ENCODE assay signal across 15 cellular contexts in the genomic region with DNA sequence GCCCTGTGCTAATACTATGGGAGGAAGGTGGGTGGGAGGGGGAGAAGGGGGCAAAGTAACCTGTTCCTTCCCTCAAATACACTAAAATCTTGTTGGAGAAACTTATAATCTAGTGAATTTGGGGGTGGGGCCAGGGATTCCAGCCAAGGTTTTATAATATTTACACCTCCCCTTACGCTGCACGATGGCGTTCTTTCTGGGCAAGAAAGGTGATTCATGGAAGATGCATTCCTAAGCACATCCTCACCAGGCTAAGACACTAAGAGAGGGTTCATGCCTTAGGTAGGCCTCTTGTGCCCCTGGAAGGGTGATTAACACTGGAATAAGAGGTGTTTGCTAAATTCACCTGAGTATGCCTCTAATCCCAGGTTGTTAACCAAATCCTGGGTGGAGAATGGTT.
DNase-seq lines count a peak whose midpoint lies in the region; ATAC-seq, FAIRE-seq and TF ChIP-seq lines count a peak whose summit lies in the region.
"Had no signal": no experiment of that assay in that cellular context is flagged by ENCODE, and none has a peak within 500 bp of the region (broad histone marks: within the 10 kb centered on the region; RNA-seq: fewer than 3 reads in every experiment).

No MANE protein-coding gene starts in this region.

- intact Hi-C loops in PC-3 (cut with micrococcal nuclease) (no loop called here), uterus (cut with DNase I; ENCODE audit: low total_unique reads) (no loop called here)
- intact Hi-C loops in naive thymus-derived CD4-positive, alpha-beta T cell (cut with micrococcal nuclease) = no loop called here

- H3K18ac ChIP-seq in H1 (ENCODE audit: extremely low read depth, low read length) = no peak overlapping the region; the same call in 1 of the 2 replicates

- H3K9me3 Mint-ChIP-seq in mesothelial cell of epicardium = peaks cover 8% of the 10 kb centered on the region
- peaks cover 0 to 9% (median 3%) of the 10 kb centered on the region in 11 donors for H3K9me3 Mint-ChIP-seq in naive thymus-derived CD4-positive, alpha-beta T cell
- H3K9me3 Mint-ChIP-seq: HFFc6 had no signal

- no peak overlapping the region for H3K23ac ChIP-seq in H1 (ENCODE audit: insufficient read length)

- 0 out of 2 replicates have a peak overlapping the region, but pooled peaks have one; percentile 35 for H2BK5ac ChIP-seq in H1 (ENCODE audit: low read depth, low read length)

- H3K4me3 Mint-ChIP-seq in mesothelial cell of epicardium = no peak overlapping the region
- H3K4me3 Mint-ChIP-seq in naive thymus-derived CD4-positive, alpha-beta T cell = no peak overlapping the region
- H3K4me3 Mint-ChIP-seq: HFFc6 had no signal

- no peak overlapping the region for H3K9ac ChIP-seq in PC-3 (ENCODE audit: low read length)
- H3K9ac ChIP-seq in H1 (replicated peaks in 1 of 4; ENCODE audit: extremely low read depth in 1 of 4, low read depth in 3 of 4, low read length in 3 of 4) = no peak overlapping the region

- no peak overlapping the region for H3K4ac ChIP-seq in H1 (replicated peaks; ENCODE audit: insufficient read length, low read depth, low read length)

- 0 out of 2 replicates have a peak overlapping the region, but pooled peaks have one; percentile 37 for H2BK15ac ChIP-seq in H1 (ENCODE audit: low read length)

- H3K79me1 ChIP-seq in H1 (ENCODE audit: low read depth, low read length) = no peaks in the 10 kb centered on the region

- no peak overlapping the region for H4K91ac ChIP-seq in H1 (replicated peaks; ENCODE audit: insufficient read length, low read length)

- H3K79me2 ChIP-seq in PC-3 (ENCODE audit: low read length) = no peaks in the 10 kb centered on the region
- H3K79me2 ChIP-seq in H1 (ENCODE audit: control insufficient read depth in 1 of 2, insufficient read depth in 2 of 2, low read length in 2 of 2) = no peaks in the 10 kb centered on the region

- no peaks in the 10 kb centered on the region for H4K20me1 ChIP-seq in PC-3 (ENCODE audit: low read length)
- no peaks in the 10 kb centered on the region for H4K20me1 ChIP-seq in H1 (replicated peaks in 1 of 2; ENCODE audit: control insufficient read depth in 1 of 2, insufficient read depth in 2 of 2, low read length in 2 of 2)

- no peak for TF ChIP-seq CTCF in PC-3 (conservative IDR thresholded peaks at IDR 0.05; ENCODE audit: low read depth, low read length)
- TF ChIP-seq CTCF in H1 (IDR thresholded peaks at IDR 0.05; ENCODE audit: control extremely low read depth in 1 of 3, insufficient read depth in 1 of 3, low read depth in 1 of 3, low read length in 3 of 3) = no peak
- no peak for TF ChIP-seq CTCF in mesothelial cell of epicardium (IDR thresholded peaks at IDR 0.05; ENCODE audit: unreplicated experiment)
- no peak for TF ChIP-seq CTCF in uterus (IDR thresholded peaks at IDR 0.05)

- no peak for TF ChIP-seq RAD21 in H1 (IDR thresholded peaks at IDR 0.05 in 1 of 2, conservative IDR thresholded peaks at IDR 0.05 in 1 of 2; ENCODE audit: low read depth in 2 of 2, low read length in 2 of 2)

- H3K23me2 ChIP-seq in H1 (ENCODE audit: low read depth, low read length) = no peaks in the 10 kb centered on the region

- no peak overlapping the region for H2BK20ac ChIP-seq in H1 (ENCODE audit: low read length)

- no peak overlapping the region for H3K14ac ChIP-seq in H1 (ENCODE audit: insufficient read length)

- H3K4me3 ChIP-seq in PC-3 (ENCODE audit: low read length) (no peak overlapping the region), H1 (ENCODE audit: extremely low read depth in 1 of 4, insufficient read depth in 2 of 4, low read depth in 3 of 4, low read length in 4 of 4) (no peak overlapping the region), uterus (no peak overlapping the region)
- H3K4me3 ChIP-seq in naive thymus-derived CD4-positive, alpha-beta T cell (ENCODE audit: low read length) = no peak overlapping the region
- H3K4me3 ChIP-seq: GM12878, MG63 had no signal

- H2BK120ac ChIP-seq in H1 (replicated peaks; ENCODE audit: low read depth, low read length) = no peak overlapping the region

- no peak overlapping the region for H2AK5ac ChIP-seq in H1 (ENCODE audit: low read depth, low read length)

- H4K8ac ChIP-seq in H1 (ENCODE audit: extremely low read depth, insufficient read depth, low read length) = no peak overlapping the region

- peaks cover 23% of the 10 kb centered on the region for H3K4me1 ChIP-seq in PC-3 (ENCODE audit: insufficient read depth, low read length)
- peaks cover 5 to 11% (median 7%) of the 10 kb centered on the region in 4 experiments; a peak in 6 of 7 replicates for H3K4me1 ChIP-seq in H1 (replicated peaks in 1 of 4; ENCODE audit: control insufficient read depth in 3 of 4, insufficient read depth in 4 of 4, low read length in 3 of 4)
- H3K4me1 ChIP-seq in uterus = no peaks in the 10 kb centered on the region
- H3K4me1 ChIP-seq in naive thymus-derived CD4-positive, alpha-beta T cell (ENCODE audit: control insufficient read depth in 2 of 2, insufficient read depth in 2 of 2, low read length in 2 of 2) = no peaks in the 10 kb centered on the region

- no peaks in the 10 kb centered on the region for H3K9me3 ChIP-seq in PC-3 (ENCODE audit: low read length)
- no peaks in the 10 kb centered on the region for H3K9me3 ChIP-seq in H1 (ENCODE audit: insufficient read depth in 2 of 2, low read depth in 1 of 2, low read length in 1 of 2)
- H3K9me3 ChIP-seq in uterus = no peaks in the 10 kb centered on the region
- no peaks in the 10 kb centered on the region for H3K9me3 ChIP-seq in naive thymus-derived CD4-positive, alpha-beta T cell (ENCODE audit: control insufficient read depth in 2 of 3, low read length in 3 of 3)
- H3K9me3 ChIP-seq: MG63 had no signal

- POLR2A ChIA-PET in PC-3 (lab: Charles Lee; ENCODE audit: unreplicated experiment) = no interaction called here
- POLR2A ChIA-PET in H1 (lab: Charles Lee; ENCODE audit: partially characterized antibody) = no interaction called here
- POLR2A ChIA-PET in naive thymus-derived CD4-positive, alpha-beta T cell (lab: Charles Lee) = no interaction called here

- no peak overlapping the region for H3K56ac ChIP-seq in H1 (replicated peaks; ENCODE audit: insufficient read length, low read depth, low read length)

- no peaks in the 10 kb centered on the region for H3K27me3 ChIP-seq in PC-3 (ENCODE audit: low read length)
- no peaks in the 10 kb centered on the region for H3K27me3 ChIP-seq in H1 (replicated peaks in 1 of 4; ENCODE audit: control insufficient read depth in 3 of 4, extremely low read depth in 1 of 4, insufficient read depth in 3 of 4, low read length in 3 of 4)
- no peaks in the 10 kb centered on the region for H3K27me3 ChIP-seq in uterus
- no peaks in the 10 kb centered on the region for H3K27me3 ChIP-seq in naive thymus-derived CD4-positive, alpha-beta T cell (ENCODE audit: control insufficient read depth in 2 of 2, insufficient read depth in 2 of 2, low read length in 2 of 2)
- H3K27me3 ChIP-seq: MG63 had no signal

- peak; percentile 64 for ATAC-seq in PC-3
- ATAC-seq in naive thymus-derived CD4-positive, alpha-beta T cell = no peak
- ATAC-seq: GM12878 had no signal

- BruUV-seq in PC-3 (replicated peaks; lab: Mats Ljungman, UMichigan) = no TSS peak

- FAIRE-seq in H1 (lab: Jason Lieb, UNC) = no peak
- FAIRE-seq: A204.1, GM12878 had no signal

- H3F3A ChIP-seq in PC-3 (ENCODE audit: low read length, unreplicated experiment) = no peaks in the 10 kb centered on the region

- 81% methylated on average over 3 of the region's 3 CpGs; no CpG with 5 or more reads in 1 of the 2 experiments for WGBS in H1 (ENCODE audit: extremely low coverage in 1 of 2, insufficient coverage in 1 of 2, insufficient read length in 1 of 2, insufficient replicate concordance in 2 of 2, low coverage in 1 of 2, low lambda C conversion rate in 2 of 2, missing lambda C conversion rate in 1 of 2), 2 experiments

- H3K9me2 ChIP-seq in PC-3 (replicated peaks; ENCODE audit: low read length) = no peaks in the 10 kb centered on the region

- peaks cover 13% of the 10 kb centered on the region for H3K36me3 Mint-ChIP-seq in mesothelial cell of epicardium
- H3K36me3 Mint-ChIP-seq in naive thymus-derived CD4-positive, alpha-beta T cell = peaks cover 0 to 2% (median 0%) of the 10 kb centered on the region in 5 donors

- H3K27me3 Mint-ChIP-seq in mesothelial cell of epicardium (ENCODE audit: low read depth) = no peaks in the 10 kb centered on the region
- H3K27me3 Mint-ChIP-seq in naive thymus-derived CD4-positive, alpha-beta T cell = peaks cover 0 to 37% (median 10%) of the 10 kb centered on the region in 5 donors

- no peak overlapping the region for H4K5ac ChIP-seq in H1 (ENCODE audit: insufficient read length, low read depth, low read length)

- DNase-seq in ELR (ENCODE audit: low read depth) = peak; percentile 26
- DNase-seq in PC-3 = peak; percentile 90
- DNase-seq in H1 (ENCODE audit: low read depth in 1 of 2, low spot score in 2 of 2) = no peak
- DNase-seq in mesothelial cell of epicardium (ENCODE audit: low spot score in 2 of 2, unreplicated experiment in 2 of 2) = no peak
- DNase-seq in uterus = no peak
- no peak for DNase-seq in cerebellar cortex (ENCODE audit: low spot score)
- DNase-seq in NCI-H2227 (lab: John Stamatoyannopoulos, UW; ENCODE audit: unreplicated experiment) = no peak
- no peak for DNase-seq in naive thymus-derived CD4-positive, alpha-beta T cell
- DNase-seq: C1 segment of cervical spinal cord, HFFc6, KG1, MG63 had no signal

- H3K27ac Mint-ChIP-seq in mesothelial cell of epicardium = peak overlapping the region; percentile 96
- H3K27ac Mint-ChIP-seq in naive thymus-derived CD4-positive, alpha-beta T cell = no peak overlapping the region
- H3K27ac Mint-ChIP-seq: HFFc6 had no signal

- TF ChIP-seq POLR2A in H1 (IDR thresholded peaks at IDR 0.05; ENCODE audit: control extremely low read depth in 1 of 2, low read depth in 2 of 2, low read length in 2 of 2) (no peak), uterus (IDR thresholded peaks at IDR 0.05) (no peak)

- H2AFZ ChIP-seq in PC-3 (ENCODE audit: low read length) = no peak overlapping the region
- no peak overlapping the region for H2AFZ ChIP-seq in H1 (ENCODE audit: low read length)

- no peak for TF ChIP-seq EP300 in H1 (IDR thresholded peaks at IDR 0.05; ENCODE audit: borderline replicate concordance in 1 of 2, low read depth in 2 of 2, low read length in 2 of 2)

- no peak overlapping the region for H2BK12ac ChIP-seq in H1 (ENCODE audit: low read depth, low read length)

- H3K4me1 Mint-ChIP-seq in mesothelial cell of epicardium = peaks cover 64% of the 10 kb centered on the region
- no peaks in the 10 kb centered on the region for H3K4me1 Mint-ChIP-seq in naive thymus-derived CD4-positive, alpha-beta T cell

- CTCF ChIA-PET in PC-3 (lab: Charles Lee) (no interaction called here), H1 (lab: Charles Lee; ENCODE audit: partially characterized antibody) (no interaction called here)
- CTCF ChIA-PET in naive thymus-derived CD4-positive, alpha-beta T cell (lab: Charles Lee) = no interaction called here

- H3K4me2 ChIP-seq in PC-3 (ENCODE audit: low read length) (peak overlapping the region; percentile 64), H1 (ENCODE audit: insufficient read depth in 1 of 2, low read depth in 2 of 2, low read length in 2 of 2) (no peak overlapping the region)

- no peaks in the 10 kb centered on the region for H3K36me3 ChIP-seq in PC-3 (ENCODE audit: low read depth, low read length)
- no peaks in the 10 kb centered on the region for H3K36me3 ChIP-seq in H1 (ENCODE audit: control insufficient read depth in 2 of 4, insufficient read depth in 4 of 4, low read length in 3 of 4)
- no peaks in the 10 kb centered on the region for H3K36me3 ChIP-seq in uterus
- H3K36me3 ChIP-seq in naive thymus-derived CD4-positive, alpha-beta T cell (ENCODE audit: control insufficient read depth in 2 of 3, insufficient read depth in 3 of 3, low read length in 3 of 3) = no peaks in the 10 kb centered on the region
- H3K36me3 ChIP-seq: MG63 had no signal

- H3K27ac ChIP-seq in PC-3 (ENCODE audit: low read length) (peak overlapping the region; percentile 45), H1 (ENCODE audit: low read depth, low read length) (no peak overlapping the region), uterus (no peak overlapping the region)
- no peak overlapping the region for H3K27ac ChIP-seq in naive thymus-derived CD4-positive, alpha-beta T cell (ENCODE audit: low read depth, low read length)
- H3K27ac ChIP-seq: HL-60 had no signal

Comparison
In these comparisons a context has a peak if more than half of its experiments do, and no peak if none do; other contexts are left out.
1. DNase-seq: peak in ELR (single experiment) and PC-3 (single experiment); none in H1 (0 of 2), mesothelial cell of epicardium (0 of 2), uterus (0 of 2), cerebellar cortex (single experiment), NCI-H2227 (single experiment) and naive thymus-derived CD4-positive, alpha-beta T cell (0 of 9).